Comparison of ENCODE assay signal across 8 cellular contexts in the genomic region with DNA sequence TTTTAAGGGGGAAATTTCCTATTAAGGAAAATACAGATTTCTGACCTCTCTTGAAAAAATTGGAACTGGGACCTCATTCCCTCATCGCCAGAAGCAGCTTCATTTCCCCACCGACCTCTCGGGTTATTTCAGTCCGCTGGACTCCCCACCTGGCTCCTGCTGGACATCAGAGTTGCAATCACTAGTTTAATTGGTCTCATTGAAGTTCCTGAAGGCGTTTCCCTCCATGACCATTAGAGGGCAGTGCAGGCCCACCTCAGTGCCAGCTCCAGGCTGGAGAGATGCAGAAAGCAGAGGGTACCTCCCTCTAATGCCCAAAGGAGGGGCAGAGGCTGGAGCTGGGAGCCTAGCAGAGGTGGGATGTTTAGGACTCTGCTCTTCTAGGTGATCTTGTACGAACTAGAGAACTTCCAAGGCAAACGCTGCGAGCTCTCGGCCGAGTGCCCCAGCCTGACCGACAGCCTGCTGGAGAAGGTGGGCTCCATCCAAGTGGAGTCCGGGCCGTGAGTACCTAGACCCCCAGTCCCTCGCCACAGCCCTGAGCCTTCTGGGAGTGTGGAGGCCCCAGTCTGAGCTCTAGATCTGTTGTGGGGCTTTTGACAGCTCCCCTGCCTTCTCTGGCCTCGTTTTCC. TPM values are rescaled to one million over a fixed set of nuclear protein-coding genes. Genes with fewer than 3 reads are reported as not detected.
DNase-seq lines count a peak whose midpoint lies in the region; ATAC-seq and TF ChIP-seq lines count a peak whose summit lies in the region.

No MANE protein-coding gene starts in this region.

- WGBS in GM23248 (ENCODE audit: low coverage in 1 of 2, low lambda C conversion rate in 2 of 2, missing lambda C conversion rate in 2 of 2), 2 experiments, result 45 to 48% methylated on average over 15 of the region's 15 CpGs
- WGBS in endodermal cell (ENCODE audit: insufficient coverage in 1 of 2, insufficient read length in 1 of 2), 2 experiments, result 60 to 63% methylated on average over 10 to 15 of the region's 15 CpGs

- no peak overlapping the region for H3K4me3 Mint-ChIP-seq in activated CD8-positive, alpha-beta T cell treated with anti-CD3 and anti-CD28 coated beads for 36 hours
- no peak overlapping the region for H3K4me3 Mint-ChIP-seq in endodermal cell

- DNase-seq in ACHN (peak; percentile 54), GM23248 (peak; percentile 63), NCI-H524 treated with DMSO at 0.1 percent for 48 hours (lab: John Stamatoyannopoulos, UW) (peak; percentile 20), endodermal cell (peak; percentile 94), midbrain (lab: John Stamatoyannopoulos, UW) (peak; percentile 62)
- peak; percentile 74 for DNase-seq in activated CD8-positive, alpha-beta T cell treated with anti-CD3 and anti-CD28 coated beads for 36 hours
- peak; percentile 6 to 25 for DNase-seq in stimulated activated CD8-positive, alpha-beta memory T cell treated with anti-CD3 and anti-CD28 coated beads, Interleukin-7, amount 100 ng/mL, for 48 hours (ENCODE audit: extremely low read depth in 1 of 2, low read depth in 1 of 2)

- intact Hi-C loops in activated CD8-positive, alpha-beta T cell treated with anti-CD3 and anti-CD28 coated beads for 36 hours (cut with micrococcal nuclease), result no loop called here

- peak; percentile 73 for ATAC-seq in activated CD8-positive, alpha-beta T cell treated with anti-CD3 and anti-CD28 coated beads for 36 hours
- ATAC-seq in GM21390 (IDR thresholded peaks at IDR 0.05; ENCODE audit: unreplicated experiment), result no peak

- POLR2A ChIA-PET in activated CD8-positive, alpha-beta T cell treated with anti-CD3 and anti-CD28 coated beads for 36 hours (lab: Charles Lee), result no interaction called here

- in situ Hi-C loops in ACHN (cut with HindIII; ENCODE audit: low pct_ligation_motif_present, low pct_unique_long_range_greater_than_20kb, low sequenced_read_pairs) (no loop called here), GM23248 (cut with MboI) (loop anchor here (25.0 kb wide), 1 partner anchor 1135 kb away; no protein-coding TSS in a partner anchor)

- H3K4me1 Mint-ChIP-seq in activated CD8-positive, alpha-beta T cell treated with anti-CD3 and anti-CD28 coated beads for 36 hours (ENCODE audit: low read depth), result no peaks in the 10 kb centered on the region
- H3K4me1 Mint-ChIP-seq in endodermal cell, result no peaks in the 10 kb centered on the region

- H3K9me3 ChIP-seq in GM23248 (ENCODE audit: low read depth), result no peaks in the 10 kb centered on the region
- no peaks in the 10 kb centered on the region for H3K9me3 ChIP-seq in endodermal cell (ENCODE audit: control insufficient read depth, low read length)

- H3K27ac ChIP-seq in GM23248, result no peak overlapping the region
- no peak overlapping the region for H3K27ac ChIP-seq in endodermal cell (ENCODE audit: low read depth, low read length)

- CTCF ChIA-PET in activated CD8-positive, alpha-beta T cell treated with anti-CD3 and anti-CD28 coated beads for 36 hours (lab: Charles Lee), result interaction anchor here (0.8 to 3.2 kb wide), 36 partner anchors 9 to 272 kb away, joined by 3 to 32 read pairs (median 4); no protein-coding TSS in a partner anchor

- H3K9ac ChIP-seq in GM23248 (no peak overlapping the region), endodermal cell (ENCODE audit: extremely low read depth, low read length, poor library complexity, severe bottlenecking) (no peak overlapping the region)

- H3K4me3 ChIP-seq in GM23248 (no peak overlapping the region), endodermal cell (ENCODE audit: low read length) (no peak overlapping the region)

- no peaks in the 10 kb centered on the region for H3K27me3 Mint-ChIP-seq in activated CD8-positive, alpha-beta T cell treated with anti-CD3 and anti-CD28 coated beads for 36 hours
- no peaks in the 10 kb centered on the region for H3K27me3 Mint-ChIP-seq in endodermal cell (ENCODE audit: insufficient read depth)

- H3K36me3 Mint-ChIP-seq in activated CD8-positive, alpha-beta T cell treated with anti-CD3 and anti-CD28 coated beads for 36 hours (ENCODE audit: low read depth), result no peaks in the 10 kb centered on the region
- peaks cover 9% of the 10 kb centered on the region for H3K36me3 Mint-ChIP-seq in endodermal cell (ENCODE audit: low read depth)

- no peaks in the 10 kb centered on the region for H3K9me3 Mint-ChIP-seq in activated CD8-positive, alpha-beta T cell treated with anti-CD3 and anti-CD28 coated beads for 36 hours
- H3K9me3 Mint-ChIP-seq in endodermal cell, result no peaks in the 10 kb centered on the region

- no peaks in the 10 kb centered on the region for H3K79me2 ChIP-seq in GM23248 (ENCODE audit: insufficient read depth)

- H4K20me1 ChIP-seq in GM23248 (ENCODE audit: insufficient read depth), result no peaks in the 10 kb centered on the region

- no peaks in the 10 kb centered on the region for H3F3A ChIP-seq in GM23248 (ENCODE audit: insufficient read depth)

- H3K36me3 ChIP-seq in GM23248 (ENCODE audit: low read depth) (no peaks in the 10 kb centered on the region), endodermal cell (ENCODE audit: control insufficient read depth, insufficient read depth, low read length) (peaks cover 6% of the 10 kb centered on the region)

- H3K27me3 ChIP-seq in GM23248 (replicated peaks; ENCODE audit: insufficient read depth) (peaks cover 5% of the 10 kb centered on the region; the same call in 1 of the 2 replicates), endodermal cell (ENCODE audit: control insufficient read depth, insufficient read depth, low read length, poor library complexity, severe bottlenecking) (no peaks in the 10 kb centered on the region)

- no peak overlapping the region for H3K27ac Mint-ChIP-seq in activated CD8-positive, alpha-beta T cell treated with anti-CD3 and anti-CD28 coated beads for 36 hours
- H3K27ac Mint-ChIP-seq in endodermal cell, result no peak overlapping the region

- H3K4me1 ChIP-seq in GM23248 (ENCODE audit: insufficient read depth), result no peaks in the 10 kb centered on the region
- H3K4me1 ChIP-seq in endodermal cell (ENCODE audit: control insufficient read depth, insufficient read depth, low read length), result no peaks in the 10 kb centered on the region

- H3K9me2 ChIP-seq in GM23248 (ENCODE audit: insufficient read depth), result no peaks in the 10 kb centered on the region

- no peak overlapping the region for H3K4me2 ChIP-seq in GM23248 (ENCODE audit: unreplicated experiment)

- peak; percentile 95 for TF ChIP-seq CTCF in activated CD8-positive, alpha-beta T cell treated with anti-CD3 and anti-CD28 coated beads for 36 hours (IDR thresholded peaks at IDR 0.05)
- peak; percentile 95 for TF ChIP-seq CTCF in endodermal cell (conservative IDR thresholded peaks at IDR 0.05)

- no peak overlapping the region for H2AFZ ChIP-seq in GM23248

RNA-seq across cellular contexts. Expression of gene CRYBB3, which starts 2.7 kb away (rescaled TPM):
- total RNA-seq in GM23248 (2014; rRNA removed; shearing (Covaris generic)), result not detected in 2 replicates
- not detected in 2 replicates for polyA plus RNA-seq in GM23248 (2016; fragmentation: Nextera tagmentation; extraction: Ambion mirVana)
- total RNA-seq in activated CD8-positive, alpha-beta T cell treated with anti-CD3 and anti-CD28 coated beads for 36 hours, result not detected
- under 1 TPM in 1 of 2 donors, not detected in 1; 0.97 TPM for total RNA-seq in endodermal cell
- not detected for polyA plus RNA-seq in endodermal cell (2013, experiment 1 of 2)
- polyA plus RNA-seq in endodermal cell (2013, experiment 2 of 2), result not detected

RNA-seq across cellular contexts. Expression of gene CRYBB2, which starts 17.0 kb away (rescaled TPM):
- total RNA-seq in GM23248 (2014; rRNA removed; shearing (Covaris generic)), result not detected in 2 replicates
- polyA plus RNA-seq in GM23248 (2016; fragmentation: Nextera tagmentation; extraction: Ambion mirVana), result not detected in 2 replicates
- total RNA-seq in activated CD8-positive, alpha-beta T cell treated with anti-CD3 and anti-CD28 coated beads for 36 hours, result not detected
- not detected for total RNA-seq in endodermal cell
- not detected for polyA plus RNA-seq in endodermal cell (2013, experiment 1 of 2)
- not detected for polyA plus RNA-seq in endodermal cell (2013, experiment 2 of 2)

Comparison
In these comparisons a context has a peak if more than half of its experiments do, and no peak if none do; other contexts are left out.
1. DNase-seq: peak in every context shown above with its lines; median percentile 94 in endodermal cell; 74 in activated CD8-positive, alpha-beta T cell treated with anti-CD3 and anti-CD28 coated beads for 36 hours; 63 in GM23248; 62 in midbrain; 54 in ACHN; 20 in NCI-H524 treated with DMSO at 0.1 percent for 48 hours; 16 in stimulated activated CD8-positive, alpha-beta memory T cell treated with anti-CD3 and anti-CD28 coated beads, Interleukin-7, amount 100 ng/mL, for 48 hours.